In the genomic region with DNA sequence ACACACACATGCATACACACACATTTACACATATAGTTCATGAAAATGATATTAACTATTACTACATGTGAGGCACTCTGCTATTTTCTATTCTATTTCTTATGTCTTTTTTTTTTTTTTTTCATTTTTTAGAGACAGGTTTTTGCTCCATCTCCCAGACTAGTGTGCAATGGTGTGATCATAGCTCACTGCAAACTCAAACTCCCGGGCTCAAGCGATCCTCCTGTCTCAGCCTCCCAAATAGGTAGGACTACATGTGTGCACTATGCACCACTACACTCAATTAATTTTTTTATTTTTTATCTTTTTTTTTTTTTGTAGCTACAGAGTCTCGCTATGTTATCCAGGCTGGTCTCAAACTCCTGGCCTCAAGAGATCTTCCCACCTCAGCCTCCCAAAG, we compare ENCODE assay signal across 15 cellular contexts. TPM values are rescaled to one million over a fixed set of nuclear protein-coding genes. Genes with fewer than 3 reads are reported as not detected.
DNase-seq lines count a peak whose midpoint lies in the region; ATAC-seq, FAIRE-seq and TF ChIP-seq lines count a peak whose summit lies in the region.
"Had no signal": no experiment of that assay in that cellular context is flagged by ENCODE, and none has a peak within 500 bp of the region (broad histone marks: within the 10 kb centered on the region; RNA-seq: fewer than 3 reads in every experiment).

No MANE protein-coding gene starts in this region.

- no peak for TF ChIP-seq POLR2A in A549 (IDR thresholded peaks at IDR 0.05; ENCODE audit: low read length)
- TF ChIP-seq POLR2A in HepG2 (IDR thresholded peaks at IDR 0.05; ENCODE audit: insufficient read depth in 1 of 2, low read depth in 2 of 2, low read length in 2 of 2), result no peak
- TF ChIP-seq POLR2A in prostate gland (IDR thresholded peaks at IDR 0.05), result no peak

- FAIRE-seq in A549 (lab: Jason Lieb, UNC), result no peak
- FAIRE-seq in HepG2 (lab: Jason Lieb, UNC), result no peak
- FAIRE-seq: A204.1, D721Med, H54 had no signal

- no peaks in the 10 kb centered on the region for H3K79me2 ChIP-seq in HepG2 (ENCODE audit: insufficient read depth, low read length)

- H4K20me1 ChIP-seq in HepG2 (ENCODE audit: insufficient read depth, low read length), result no peaks in the 10 kb centered on the region

- H3K27me3 ChIP-seq in HepG2 (ENCODE audit: control insufficient read depth in 1 of 2, insufficient read depth in 2 of 2, low read length in 2 of 2) (no peaks in the 10 kb centered on the region), prostate gland (replicated peaks; ENCODE audit: insufficient read depth) (no peaks in the 10 kb centered on the region), WERI-Rb-1 (ENCODE audit: insufficient read depth, low read depth, severe bottlenecking) (no peaks in the 10 kb centered on the region)
- H3K27me3 ChIP-seq: SJCRH30 had no signal

- H3K27ac ChIP-seq in A549 (peak overlapping the region; percentile 72 to 84), VCaP (peak overlapping the region; percentile 91), HepG2 (ENCODE audit: extremely low read length, insufficient read depth, low read length) (peak overlapping the region; percentile 97), prostate gland (peak overlapping the region; percentile 80 to 88), WERI-Rb-1 (no peak overlapping the region)
- H3K27ac ChIP-seq: HL-60, SJCRH30 had no signal

- H3K4me1 ChIP-seq in A549 (peaks cover 68% of the 10 kb centered on the region), HepG2 (ENCODE audit: insufficient read depth, low read length) (peaks cover 97% of the 10 kb centered on the region), prostate gland (replicated peaks) (peaks cover 11% of the 10 kb centered on the region)

- H3K9me3 ChIP-seq in A549 (0 out of 3 replicates have a peak, but pooled peaks cover 4% of the 10 kb centered on the region), HepG2 (ENCODE audit: low read length) (no peaks in the 10 kb centered on the region), prostate gland (no peaks in the 10 kb centered on the region), WERI-Rb-1 (ENCODE audit: severe bottlenecking) (no peaks in the 10 kb centered on the region)
- H3K9me3 ChIP-seq: SJCRH30 had no signal

- ATAC-seq in A549 (no peak), HepG2 (no peak), esophagus mucosa (no peak), GM19452 (IDR thresholded peaks at IDR 0.05; ENCODE audit: unreplicated experiment) (no peak)

- in situ Hi-C loops in HepG2 (cut with HindIII; ENCODE audit: extremely low pct_ligation_motif_present, low pct_unique_long_range_greater_than_20kb), result loop anchor here (10.0 kb wide), 1 partner anchor 487 kb away; the partner anchor contains the start of gene RHOU

- no peaks in the 10 kb centered on the region for H3K36me3 ChIP-seq in HepG2 (replicated peaks in 1 of 2; ENCODE audit: control insufficient read depth in 1 of 2, insufficient read depth in 2 of 2, low read length in 2 of 2)
- H3K36me3 ChIP-seq in prostate gland, result no peaks in the 10 kb centered on the region
- no peaks in the 10 kb centered on the region for H3K36me3 ChIP-seq in WERI-Rb-1
- H3K36me3 ChIP-seq: SJCRH30 had no signal

- CTCF ChIA-PET in A549 (lab: Yijun Ruan, JAX) (interaction anchor here (0.6 to 0.9 kb wide), 3 partner anchors 9 to 62 kb away, joined by 3 to 5 read pairs (median 4); no protein-coding TSS in a partner anchor), HepG2 (lab: Yijun Ruan, JAX; ENCODE audit: low intra/inter-chr PET ratio, low total read pairs) (no interaction called here)

- TF ChIP-seq CTCF in A549 (IDR thresholded peaks at IDR 0.05), result no peak
- TF ChIP-seq CTCF in VCaP (conservative IDR thresholded peaks at IDR 0.05), result no peak
- no peak for TF ChIP-seq CTCF in HepG2 (CRISPR knock-in tag; IDR thresholded peaks at IDR 0.05)
- no peak for TF ChIP-seq CTCF in prostate gland (IDR thresholded peaks at IDR 0.05)
- TF ChIP-seq CTCF in WERI-Rb-1 (IDR thresholded peaks at IDR 0.05; ENCODE audit: low read depth, low read length), result no peak

- H3K9ac ChIP-seq in HepG2 (ENCODE audit: insufficient read depth, low read depth, low read length), result peak overlapping the region; percentile 79

- intact Hi-C loops in HepG2 (cut with micrococcal nuclease; ENCODE audit: unreplicated experiment), result loop anchor here (10.0 kb wide), 4 partner anchors 117 to 357 kb away; no protein-coding TSS in a partner anchor
- intact Hi-C loops in prostate gland (cut with DNase I), result loop anchor here (10.0 kb wide), 1 partner anchor 197 kb away; no protein-coding TSS in a partner anchor

- WGBS in A549 (ENCODE audit: missing lambda C conversion rate), result 95% methylated on average over 3 of the region's 3 CpGs
- 83% methylated on average over 3 of the region's 3 CpGs for WGBS in HepG2 (ENCODE audit: low lambda C conversion rate)
- WGBS in prostate gland, result 69% methylated on average over 3 of the region's 3 CpGs

- DNase-seq in A549 (ENCODE audit: low read depth in 1 of 2, low spot score in 1 of 2) (no peak), HepG2 (ENCODE audit: low spot score) (no peak), prostate gland (ENCODE audit: low spot score) (no peak), WERI-Rb-1 (no peak), SHP77 treated with DMSO at 0.1 percent for 48 hours (lab: John Stamatoyannopoulos, UW) (no peak)
- DNase-seq: EL, KG1 had no signal

- TF ChIP-seq RAD21 in A549 (conservative IDR thresholded peaks at IDR 0.05 in 1 of 2, IDR thresholded peaks at IDR 0.05 in 1 of 2) (no peak), HepG2 (CRISPR knock-in tag; IDR thresholded peaks at IDR 0.05) (no peak)

- H3K4me2 ChIP-seq in A549, result peak overlapping the region; percentile 68
- peak overlapping the region; percentile 83 for H3K4me2 ChIP-seq in HepG2 (ENCODE audit: low read depth, low read length)

- POLR2A ChIA-PET in A549 (lab: Yijun Ruan, JAX), result no interaction called here
- POLR2A ChIA-PET in HepG2 (lab: Yijun Ruan, JAX), result interaction anchor here (0.5 to 3.8 kb wide), 10 partner anchors 8 to 487 kb away, joined by 3 to 34 read pairs (median 6); partner anchors contain the start of genes RAB4A and RHOU

- H2AFZ ChIP-seq in HepG2 (ENCODE audit: low read length), result no peak overlapping the region

- H3K4me3 ChIP-seq in A549 (no peak overlapping the region; the same call in 2 of the 3 replicates), HepG2 (replicated peaks in 1 of 3; ENCODE audit: insufficient read depth in 1 of 3, low read depth in 2 of 3, low read length in 3 of 3) (peak overlapping the region in 2 of 3 experiments; percentile 9 to 38; a peak in 2 of 6 replicates), prostate gland (no peak overlapping the region), WERI-Rb-1 (ENCODE audit: low read depth, low read length) (no peak overlapping the region)
- H3K4me3 ChIP-seq: SJCRH30 had no signal

- TF ChIP-seq EP300 in A549 (IDR thresholded peaks at IDR 0.05), result no peak
- TF ChIP-seq EP300 in HepG2 (IDR thresholded peaks at IDR 0.05; ENCODE audit: low read depth in 2 of 2, low read length in 2 of 2), result no peak
- TF ChIP-seq EP300 in HepG2 (CRISPR knock-in tag; IDR thresholded peaks at IDR 0.05; ENCODE audit: borderline replicate concordance), result no peak

- no TSS peak for BruUV-seq in HepG2 (replicated peaks; lab: Mats Ljungman, UMichigan)

TF ChIP-seq in A549, 52 proteins besides CTCF, POLR2A, EP300 and RAD21 (continues in another document):
- TF ChIP-seq SMC3 (IDR thresholded peaks at IDR 0.05) (no peak), TP53 (CRISPR knock-in tag; IDR thresholded peaks at IDR 0.05) (no peak), JUNB (IDR thresholded peaks at IDR 0.05) (no peak)

TF ChIP-seq in HepG2, 621 proteins besides CTCF, POLR2A, EP300 and RAD21 (continues in another document):
- TF ChIP-seq ZNF691 (CRISPR knock-in tag; IDR thresholded peaks at IDR 0.05; ENCODE audit: borderline replicate concordance, low read depth), result no peak

RNA-seq across cellular contexts. Expression of gene RAB4A, which starts 48.8 kb away (rescaled TPM):
- polyA plus RNA-seq in A549 (2011; rRNA removed), result 20.6 and 38.4 TPM in 2 replicates
- 20.2 and 22.2 TPM in 2 replicates for polyA plus RNA-seq in A549 (2012; cell fraction: cytosol; rRNA removed)
- 10.3 and 11.0 TPM in 2 replicates for polyA plus RNA-seq in A549 (2012; cell fraction: nucleus; rRNA removed)
- polyA plus RNA-seq in A549 (2017; fragmentation: RNase III; extraction: RNeasy Plus Mini Kit Qiagen cat#74134 plus additional on column Dnase treatment), result 31.0 to 31.7 TPM (median 31.5 TPM) in 3 replicates
- 5.3 and 6.3 TPM in 2 replicates for polyA minus RNA-seq in A549 (2011; rRNA and poly(A)+ RNA removed)
- 76.6 and 80.1 TPM in 2 replicates for total RNA-seq in HepG2 (2016; rRNA removed; fragmentation: Illumina TruSeq; extraction: Trizol)
- 135 and 139 TPM in 2 replicates for total RNA-seq in HepG2 (2016; cell fraction: cytosol; rRNA removed; fragmentation: Illumina TruSeq; extraction: Trizol; ENCODE audit: low read depth)
- 71.2 and 81.9 TPM in 2 replicates for total RNA-seq in HepG2 (2016; cell fraction: insoluble cytoplasmic fraction; rRNA removed; fragmentation: Illumina TruSeq; extraction: Trizol)
- total RNA-seq in HepG2 (2016; cell fraction: membrane; rRNA removed; fragmentation: Illumina TruSeq; extraction: Trizol), result 213 and 217 TPM in 2 replicates
- total RNA-seq in HepG2 (2016; cell fraction: nucleus; rRNA removed; fragmentation: Illumina TruSeq; extraction: Trizol), result 41.7 and 48.3 TPM in 2 replicates
- polyA plus RNA-seq in HepG2 (2011; rRNA removed), result 41.6 and 56.0 TPM in 2 replicates
- 53.2 and 57.4 TPM in 2 replicates for polyA plus RNA-seq in HepG2 (2011; cell fraction: cytosol; rRNA removed)
- 15.9 and 18.4 TPM in 2 replicates for polyA plus RNA-seq in HepG2 (2011; cell fraction: nucleus; rRNA removed)
- 71.3 and 87.6 TPM in 2 replicates for polyA plus RNA-seq in HepG2 (2012)
- 296 and 305 TPM in 2 replicates for polyA plus RNA-seq in HepG2 (2016; cell fraction: cytosol; fragmentation: Illumina TruSeq; extraction: Trizol; ENCODE audit: low read depth)
- 113 and 114 TPM in 2 replicates for polyA plus RNA-seq in HepG2 (2016; cell fraction: insoluble cytoplasmic fraction; fragmentation: Illumina TruSeq; extraction: Trizol; ENCODE audit: low read depth)
- polyA plus RNA-seq in HepG2 (2016; cell fraction: membrane; fragmentation: Illumina TruSeq; extraction: Trizol; ENCODE audit: low read depth), result 280 and 289 TPM in 2 replicates
- 77.5 and 84.8 TPM in 2 replicates for polyA plus RNA-seq in HepG2 (2016; cell fraction: nucleus; fragmentation: Illumina TruSeq; extraction: Trizol; ENCODE audit: insufficient read depth, low read depth)
- 3.1 and 9.3 TPM in 2 replicates for polyA minus RNA-seq in HepG2 (2011; rRNA and poly(A)+ RNA removed; ENCODE audit: low replicate concordance)
- polyA minus RNA-seq in HepG2 (2011; cell fraction: cytosol; rRNA and poly(A)+ RNA removed), result 17.1 and 18.2 TPM in 2 replicates
- polyA minus RNA-seq in HepG2 (2011; cell fraction: nucleus; rRNA and poly(A)+ RNA removed), result 41.3 and 46.1 TPM in 2 replicates
- total RNA-seq in prostate gland, result 100 to 1,000 TPM in 1 of 2 donors, 10 to 100 TPM in 1; 53.6 to 106 TPM
- 58.5 TPM for total RNA-seq in esophagus mucosa

Comparison
In these comparisons a context has a peak if more than half of its experiments do, and no peak if none do; other contexts are left out.
1. H3K4me3 ChIP-seq: peak in HepG2 (2 of 3); none in A549 (single experiment), prostate gland (0 of 2) and WERI-Rb-1 (single experiment).